In genomic region chr22:24117942-24118341, GRCh38 we compare ENCODE assay signal across 16 cellular contexts.
A peak's percentile ranks its signal among the peaks of the same experiment; 100 is the strongest.
DNase-seq lines count a peak whose midpoint lies in the region; ATAC-seq and TF ChIP-seq lines count a peak whose summit lies in the region.
"Had no signal": no experiment of that assay in that cellular context is flagged by ENCODE, and none has a peak within 500 bp of the region (broad histone marks: within the 10 kb centered on the region; RNA-seq: fewer than 3 reads in every experiment).

No MANE protein-coding gene starts in this region.

- no peak overlapping the region for H3K9ac ChIP-seq in Loucy (ENCODE audit: low read depth, low read length, poor library complexity, severe bottlenecking)
- H3K9ac ChIP-seq: parathyroid adenoma had no signal

- TF ChIP-seq CTCF in left ventricle myocardium inferior (IDR thresholded peaks at IDR 0.05; ENCODE audit: borderline replicate concordance): no peak
- peak; percentile 49 for TF ChIP-seq CTCF in Loucy (conservative IDR thresholded peaks at IDR 0.05; ENCODE audit: low read length)
- TF ChIP-seq CTCF in natural killer cell (IDR thresholded peaks at IDR 0.05): no peak

- intact Hi-C loops in Right ventricle myocardium superior (cut with DNase I) (loop anchor here (5.0 kb wide), 1 partner anchor 49 kb away; no protein-coding TSS in a partner anchor), left ventricle myocardium inferior (cut with micrococcal nuclease) (no loop called here), natural killer cell (cut with micrococcal nuclease) (no loop called here)
- intact Hi-C loops in activated T-helper 1 cell treated with anti-CD3 and anti-CD28 coated beads, Interleukin-12 subunit alpha, Interleukin-12 subunit beta, Interleukin-2, Interleukin-4 antibody, amounts not matched to agents 30 ng/mL and 10 ng/mL and 1 ng/mL, durations not matched to agents 14 hours and 24 hours and 36 hours (cut with micrococcal nuclease): no loop called here

- no peak overlapping the region for H2AFZ ChIP-seq in Loucy (ENCODE audit: low read length)
- H2AFZ ChIP-seq: parathyroid adenoma had no signal

- H3K27me3 ChIP-seq in left ventricle myocardium inferior (ENCODE audit: low read depth) (no peaks in the 10 kb centered on the region), Loucy (ENCODE audit: insufficient read depth, low read length, poor library complexity, severe bottlenecking) (no peaks in the 10 kb centered on the region)

- DNase-seq in Right ventricle myocardium superior (peak; percentile 8), left ventricle myocardium inferior (no peak), DMS114 treated with DMSO at 0.1 percent for 48 hours (lab: John Stamatoyannopoulos, UW; ENCODE audit: unreplicated experiment) (no peak), T-helper 2 cell (no peak), natural killer cell (no peak)
- DNase-seq in activated T-helper 1 cell treated with anti-CD3 and anti-CD28 coated beads, Interleukin-12 subunit alpha, Interleukin-12 subunit beta, Interleukin-2, Interleukin-4 antibody, amounts not matched to agents 30 ng/mL and 10 ng/mL and 1 ng/mL, durations not matched to agents 14 hours and 24 hours and 36 hours (ENCODE audit: low spot score): no peak
- DNase-seq in stimulated activated effector memory CD8-positive, alpha-beta T cell treated with anti-CD3 and anti-CD28 coated beads, Interleukin-12 subunit alpha, Interleukin-12 subunit beta, amount 100 ng/mL, for 72 hours (ENCODE audit: low spot score in 2 of 2): no peak
- DNase-seq: activated CD4-positive, alpha-beta T cell treated with anti-CD3 and anti-CD28 coated beads for 36 hours; DMS153; kidney glomerular epithelial cell; mucosa of descending colon; NCI-H2107; stimulated activated CD4-positive, alpha-beta T cell treated with anti-CD3 and anti-CD28 coated beads, Interleukin-12 subunit alpha, Interleukin-12 subunit beta, amount 100 ng/mL, for 4 hours had no signal

- H3K4me1 Mint-ChIP-seq in activated T-helper 1 cell treated with anti-CD3 and anti-CD28 coated beads, Interleukin-12 subunit alpha, Interleukin-12 subunit beta, Interleukin-2, Interleukin-4 antibody, amounts not matched to agents 30 ng/mL and 10 ng/mL and 1 ng/mL, durations not matched to agents 14 hours and 24 hours and 36 hours (ENCODE audit: low read depth): no peaks in the 10 kb centered on the region
- no peaks in the 10 kb centered on the region for H3K4me1 Mint-ChIP-seq in stimulated activated effector memory CD8-positive, alpha-beta T cell treated with anti-CD3 and anti-CD28 coated beads, Interleukin-12 subunit alpha, Interleukin-12 subunit beta, amount 100 ng/mL, for 72 hours
- H3K4me1 Mint-ChIP-seq in natural killer cell: no peaks in the 10 kb centered on the region
- H3K4me1 Mint-ChIP-seq: activated CD4-positive, alpha-beta T cell treated with anti-CD3 and anti-CD28 coated beads for 36 hours had no signal

- no peaks in the 10 kb centered on the region for H3K79me2 ChIP-seq in Loucy (ENCODE audit: insufficient read depth, low read length)
- H3K79me2 ChIP-seq: parathyroid adenoma had no signal

- H3K27me3 Mint-ChIP-seq in activated T-helper 1 cell treated with anti-CD3 and anti-CD28 coated beads, Interleukin-12 subunit alpha, Interleukin-12 subunit beta, Interleukin-2, Interleukin-4 antibody, amounts not matched to agents 30 ng/mL and 10 ng/mL and 1 ng/mL, durations not matched to agents 14 hours and 24 hours and 36 hours (ENCODE audit: insufficient read depth): no peaks in the 10 kb centered on the region
- H3K27me3 Mint-ChIP-seq in natural killer cell (ENCODE audit: low read depth in 2 of 2): no peaks in the 10 kb centered on the region
- H3K27me3 Mint-ChIP-seq: activated CD4-positive, alpha-beta T cell treated with anti-CD3 and anti-CD28 coated beads for 36 hours had no signal

- H3K27ac Mint-ChIP-seq in activated T-helper 1 cell treated with anti-CD3 and anti-CD28 coated beads, Interleukin-12 subunit alpha, Interleukin-12 subunit beta, Interleukin-2, Interleukin-4 antibody, amounts not matched to agents 30 ng/mL and 10 ng/mL and 1 ng/mL, durations not matched to agents 14 hours and 24 hours and 36 hours: peak overlapping the region; percentile 2
- peak overlapping the region; percentile 46 for H3K27ac Mint-ChIP-seq in stimulated activated effector memory CD8-positive, alpha-beta T cell treated with anti-CD3 and anti-CD28 coated beads, Interleukin-12 subunit alpha, Interleukin-12 subunit beta, amount 100 ng/mL, for 72 hours
- peak overlapping the region in 1 of 2 donors; percentile 22 for H3K27ac Mint-ChIP-seq in natural killer cell
- H3K27ac Mint-ChIP-seq: activated CD4-positive, alpha-beta T cell treated with anti-CD3 and anti-CD28 coated beads for 36 hours; T-helper 1 cell treated with Interleukin-12 subunit alpha and Interleukin-12 subunit beta and Interleukin-4 antibody, amounts not matched to agents 30 μg/mL and 1 μg/mL, for 36 hours had no signal

- H3K36me3 ChIP-seq in left ventricle myocardium inferior (peaks cover 82% of the 10 kb centered on the region), Loucy (ENCODE audit: insufficient read depth, low read length) (peaks cover 87% of the 10 kb centered on the region)

- no peaks in the 10 kb centered on the region for H3K9me2 ChIP-seq in Loucy (replicated peaks; ENCODE audit: low read depth, low read length)

- no peak overlapping the region for H3K4me3 Mint-ChIP-seq in activated T-helper 1 cell treated with anti-CD3 and anti-CD28 coated beads, Interleukin-12 subunit alpha, Interleukin-12 subunit beta, Interleukin-2, Interleukin-4 antibody, amounts not matched to agents 30 ng/mL and 10 ng/mL and 1 ng/mL, durations not matched to agents 14 hours and 24 hours and 36 hours
- no peak overlapping the region for H3K4me3 Mint-ChIP-seq in stimulated activated effector memory CD8-positive, alpha-beta T cell treated with anti-CD3 and anti-CD28 coated beads, Interleukin-12 subunit alpha, Interleukin-12 subunit beta, amount 100 ng/mL, for 72 hours
- no peak overlapping the region for H3K4me3 Mint-ChIP-seq in natural killer cell
- H3K4me3 Mint-ChIP-seq: activated CD4-positive, alpha-beta T cell treated with anti-CD3 and anti-CD28 coated beads for 36 hours; T-helper 1 cell treated with Interleukin-12 subunit alpha and Interleukin-12 subunit beta and Interleukin-4 antibody, amounts not matched to agents 30 μg/mL and 1 μg/mL, for 36 hours had no signal

- no peaks in the 10 kb centered on the region for H4K20me1 ChIP-seq in Loucy (ENCODE audit: insufficient read depth, low read length, poor library complexity, severe bottlenecking)

- H3K9me3 ChIP-seq in left ventricle myocardium inferior (replicated peaks) (no peaks in the 10 kb centered on the region), Loucy (ENCODE audit: insufficient read depth, low read depth, low read length) (no peaks in the 10 kb centered on the region)
- H3K9me3 ChIP-seq: mucosa of descending colon had no signal

- H3K36me3 Mint-ChIP-seq in activated T-helper 1 cell treated with anti-CD3 and anti-CD28 coated beads, Interleukin-12 subunit alpha, Interleukin-12 subunit beta, Interleukin-2, Interleukin-4 antibody, amounts not matched to agents 30 ng/mL and 10 ng/mL and 1 ng/mL, durations not matched to agents 14 hours and 24 hours and 36 hours (ENCODE audit: low read depth): peaks cover 37% of the 10 kb centered on the region
- peaks cover 67% of the 10 kb centered on the region for H3K36me3 Mint-ChIP-seq in stimulated activated effector memory CD8-positive, alpha-beta T cell treated with anti-CD3 and anti-CD28 coated beads, Interleukin-12 subunit alpha, Interleukin-12 subunit beta, amount 100 ng/mL, for 72 hours
- no peaks in the 10 kb centered on the region for H3K36me3 Mint-ChIP-seq in natural killer cell

- H3K9me3 Mint-ChIP-seq in activated T-helper 1 cell treated with anti-CD3 and anti-CD28 coated beads, Interleukin-12 subunit alpha, Interleukin-12 subunit beta, Interleukin-2, Interleukin-4 antibody, amounts not matched to agents 30 ng/mL and 10 ng/mL and 1 ng/mL, durations not matched to agents 14 hours and 24 hours and 36 hours: no peaks in the 10 kb centered on the region
- no peaks in the 10 kb centered on the region for H3K9me3 Mint-ChIP-seq in stimulated activated effector memory CD8-positive, alpha-beta T cell treated with anti-CD3 and anti-CD28 coated beads, Interleukin-12 subunit alpha, Interleukin-12 subunit beta, amount 100 ng/mL, for 72 hours
- no peaks in the 10 kb centered on the region for H3K9me3 Mint-ChIP-seq in natural killer cell
- H3K9me3 Mint-ChIP-seq: T-helper 1 cell treated with Interleukin-12 subunit alpha and Interleukin-12 subunit beta and Interleukin-4 antibody, amounts not matched to agents 30 μg/mL and 1 μg/mL, for 36 hours had no signal

- H3K27ac ChIP-seq in left ventricle myocardium inferior (replicated peaks): no peak overlapping the region
- H3K27ac ChIP-seq: parathyroid adenoma had no signal

- no peak overlapping the region for H3K4me2 ChIP-seq in Loucy (ENCODE audit: low read depth, low read length, poor library complexity, severe bottlenecking)

- H3K4me1 ChIP-seq in left ventricle myocardium inferior: peaks cover 32% of the 10 kb centered on the region
- H3K4me1 ChIP-seq in Loucy (ENCODE audit: insufficient read depth, low read length, poor library complexity, severe bottlenecking): no peaks in the 10 kb centered on the region
- H3K4me1 ChIP-seq: parathyroid adenoma had no signal

- no peak overlapping the region for H3K4me3 ChIP-seq in left ventricle myocardium inferior
- H3K4me3 ChIP-seq in Loucy (ENCODE audit: low read length, poor library complexity, severe bottlenecking): no peak overlapping the region
- H3K4me3 ChIP-seq: mucosa of descending colon had no signal

- no peaks in the 10 kb centered on the region for H3F3A ChIP-seq in Loucy (ENCODE audit: low read depth)

- ATAC-seq in Right ventricle myocardium superior (ENCODE audit: poor library complexity): no peak
- no peak for ATAC-seq in stimulated activated effector memory CD8-positive, alpha-beta T cell treated with anti-CD3 and anti-CD28 coated beads, Interleukin-12 subunit alpha, Interleukin-12 subunit beta, amount 100 ng/mL, for 72 hours
- no peak for ATAC-seq in natural killer cell
- ATAC-seq: activated CD4-positive, alpha-beta T cell treated with anti-CD3 and anti-CD28 coated beads for 36 hours; mucosa of descending colon had no signal
